ENCODE assay signal across 10 cellular contexts in genomic region chr5:88503065-88503394, GRCh38.
DNase-seq lines count a peak whose midpoint lies in the region; ATAC-seq and TF ChIP-seq lines count a peak whose summit lies in the region.
"Had no signal": no experiment of that assay in that cellular context is flagged by ENCODE, and none has a peak within 500 bp of the region (broad histone marks: within the 10 kb centered on the region; RNA-seq: fewer than 3 reads in every experiment).

No MANE protein-coding gene starts in this region.

- peak; percentile 10 for ATAC-seq in HG02759 (IDR thresholded peaks at IDR 0.05; ENCODE audit: unreplicated experiment)
- no peak for ATAC-seq in GM18867 (IDR thresholded peaks at IDR 0.05; ENCODE audit: unreplicated experiment)
- ATAC-seq in HG03097 (IDR thresholded peaks at IDR 0.05; ENCODE audit: low FRiP score, unreplicated experiment) = no peak

- H3K36me3 ChIP-seq in A673 (ENCODE audit: insufficient read depth, low read length, poor library complexity, severe bottlenecking) (no peaks in the 10 kb centered on the region), mesenchymal stem cell (ENCODE audit: control insufficient read depth in 1 of 2, insufficient read depth in 2 of 2, low read depth in 1 of 2, low read length in 2 of 2) (no peaks in the 10 kb centered on the region)

- H3K4me1 Mint-ChIP-seq in activated naive CD8-positive, alpha-beta T cell (ENCODE audit: low read depth) = peaks cover 18% of the 10 kb centered on the region
- H3K4me1 Mint-ChIP-seq in glutamatergic neuron (ENCODE audit: low read depth, unreplicated experiment) = no peaks in the 10 kb centered on the region

- WGBS in mesenchymal stem cell = 88% methylated on average over 2 of the region's 2 CpGs

- DNase-seq in A673 (ENCODE audit: low spot score) = no peak
- no peak for DNase-seq in mesenchymal stem cell
- no peak for DNase-seq in NCI-H446 treated with DMSO at 0.1 percent for 48 hours (lab: John Stamatoyannopoulos, UW)
- no peak for DNase-seq in glutamatergic neuron
- DNase-seq: GDM1 had no signal

- H4K91ac ChIP-seq in mesenchymal stem cell (ENCODE audit: low read length) = no peak overlapping the region

- peak overlapping the region; percentile 88 for H3K27ac Mint-ChIP-seq in activated naive CD8-positive, alpha-beta T cell
- H3K27ac Mint-ChIP-seq in glutamatergic neuron (ENCODE audit: unreplicated experiment) = no peak overlapping the region

- H2BK12ac ChIP-seq in mesenchymal stem cell (ENCODE audit: low read length in 2 of 2) = no peak overlapping the region

- no peak overlapping the region for H2AFZ ChIP-seq in mesenchymal stem cell (ENCODE audit: low read depth, low read length)

- no peak overlapping the region for H2BK5ac ChIP-seq in mesenchymal stem cell (ENCODE audit: low read depth, low read length, poor library complexity, severe bottlenecking)

- H3K79me1 ChIP-seq in mesenchymal stem cell (replicated peaks; ENCODE audit: low read length, poor library complexity, severe bottlenecking) = no peaks in the 10 kb centered on the region

- H3K4me2 ChIP-seq in mesenchymal stem cell (ENCODE audit: low read length, poor library complexity, severe bottlenecking) = no peak overlapping the region

- no peak overlapping the region for H2AK5ac ChIP-seq in mesenchymal stem cell (ENCODE audit: low read length, severe bottlenecking)

- no peak overlapping the region for H3K27ac ChIP-seq in A673 (ENCODE audit: low read depth, low read length, poor library complexity, severe bottlenecking)
- no peak overlapping the region for H3K27ac ChIP-seq in mesenchymal stem cell (ENCODE audit: low read length, poor library complexity, severe bottlenecking)
- H3K27ac ChIP-seq: VCaP had no signal

- H3K9me3 Mint-ChIP-seq in activated naive CD8-positive, alpha-beta T cell (ENCODE audit: low read depth) = no peaks in the 10 kb centered on the region
- no peaks in the 10 kb centered on the region for H3K9me3 Mint-ChIP-seq in glutamatergic neuron (ENCODE audit: unreplicated experiment)

- H3K4me3 ChIP-seq in A673 (ENCODE audit: low read depth, low read length, poor library complexity, severe bottlenecking) (peak overlapping the region; percentile 46), mesenchymal stem cell (ENCODE audit: insufficient read depth in 1 of 2, low read depth in 1 of 2, low read length in 2 of 2) (peak overlapping the region in 1 of 2 experiments; percentile 79)

- TF ChIP-seq CTCF in A673 (conservative IDR thresholded peaks at IDR 0.05; ENCODE audit: low read depth, low read length) (no peak), glutamatergic neuron (IDR thresholded peaks at IDR 0.05; ENCODE audit: partially characterized antibody, unreplicated experiment) (no peak)

- no peaks in the 10 kb centered on the region for H3K36me3 Mint-ChIP-seq in activated naive CD8-positive, alpha-beta T cell
- H3K36me3 Mint-ChIP-seq in glutamatergic neuron (ENCODE audit: unreplicated experiment) = no peaks in the 10 kb centered on the region

- H3K4me1 ChIP-seq in A673 (ENCODE audit: insufficient read depth, low read length, poor library complexity, severe bottlenecking) (no peaks in the 10 kb centered on the region), mesenchymal stem cell (ENCODE audit: control insufficient read depth, insufficient read depth, low read depth, low read length) (no peaks in the 10 kb centered on the region)

- H2BK15ac ChIP-seq in mesenchymal stem cell (ENCODE audit: low read depth, poor library complexity, severe bottlenecking) = no peak overlapping the region

- POLR2A ChIA-PET in A673 (lab: Charles Lee; ENCODE audit: low non-redundant PET) = interaction anchor here (0.7 kb wide), 1 partner anchor 173 kb away, joined by 5 read pairs; no protein-coding TSS in a partner anchor

- H2BK120ac ChIP-seq in mesenchymal stem cell (ENCODE audit: low read depth, low read length) = no peak overlapping the region

- H3K9me3 ChIP-seq in A673 (ENCODE audit: low read depth, low read length, poor library complexity, severe bottlenecking) = no peaks in the 10 kb centered on the region
- H3K9me3 ChIP-seq in mesenchymal stem cell (ENCODE audit: control insufficient read depth, low read length) = no peaks in the 10 kb centered on the region

- H3K18ac ChIP-seq in mesenchymal stem cell (ENCODE audit: low read depth in 1 of 2, low read length in 2 of 2) = no peak overlapping the region

- H3K23ac ChIP-seq in mesenchymal stem cell (ENCODE audit: low read length in 2 of 2) = no peak overlapping the region

- no peak overlapping the region for H3K4ac ChIP-seq in mesenchymal stem cell (ENCODE audit: low read depth in 1 of 2, low read length in 2 of 2)

- H3K27me3 Mint-ChIP-seq in activated naive CD8-positive, alpha-beta T cell = peaks cover 5% of the 10 kb centered on the region
- peaks cover 3% of the 10 kb centered on the region for H3K27me3 Mint-ChIP-seq in glutamatergic neuron (ENCODE audit: unreplicated experiment)

- peak overlapping the region; percentile 94 for H3K4me3 Mint-ChIP-seq in activated naive CD8-positive, alpha-beta T cell
- no peak overlapping the region for H3K4me3 Mint-ChIP-seq in glutamatergic neuron (ENCODE audit: unreplicated experiment)

- H4K8ac ChIP-seq in mesenchymal stem cell (ENCODE audit: low read length) = no peak overlapping the region

- no peaks in the 10 kb centered on the region for H3K27me3 ChIP-seq in A673 (replicated peaks; ENCODE audit: insufficient read depth, low read depth, low read length, poor library complexity)
- H3K27me3 ChIP-seq in mesenchymal stem cell (ENCODE audit: control insufficient read depth in 1 of 2, insufficient read depth in 1 of 2, low read length in 2 of 2) = no peaks in the 10 kb centered on the region

- intact Hi-C loops in A673 (cut with micrococcal nuclease; ENCODE audit: unreplicated experiment) = no loop called here

- peak overlapping the region; percentile 87 for H3K9ac ChIP-seq in mesenchymal stem cell (ENCODE audit: low read length)

- H3K14ac ChIP-seq in mesenchymal stem cell (ENCODE audit: low read length in 2 of 2) = no peak overlapping the region

- no TSS peak for BruUV-seq in A673 (replicated peaks; lab: Mats Ljungman, UMichigan)

- CTCF ChIA-PET in A673 (lab: Charles Lee) = no interaction called here
